ENCODE assay signal across 8 cellular contexts in genomic region chr17:30600830-30601494, GRCh38.
DNase-seq lines count a peak whose midpoint lies in the region; ATAC-seq and TF ChIP-seq lines count a peak whose summit lies in the region.

No MANE protein-coding gene starts in this region.

- H3K9me3 ChIP-seq in vagina = no peaks in the 10 kb centered on the region

- H3K9me3 Mint-ChIP-seq in CD14-positive monocyte (no peaks in the 10 kb centered on the region), natural killer cell (no peaks in the 10 kb centered on the region)

- H3K27me3 Mint-ChIP-seq in CD14-positive monocyte (ENCODE audit: low read depth in 3 of 3) (no peaks in the 10 kb centered on the region), natural killer cell (ENCODE audit: low read depth in 2 of 2) (no peaks in the 10 kb centered on the region)

- H3K36me3 Mint-ChIP-seq in CD14-positive monocyte = no peaks in the 10 kb centered on the region
- no peaks in the 10 kb centered on the region for H3K36me3 Mint-ChIP-seq in natural killer cell

- no peak for DNase-seq in CD14-positive monocyte (ENCODE audit: low spot score)
- DNase-seq in LHCN-M2 (ENCODE audit: low read depth) = peak; percentile 11
- peak; percentile 8 for DNase-seq in activated T-cell treated with anti-CD3 and anti-CD28 coated beads for 4 hours
- peak; percentile 18 for DNase-seq in fibroblast of mammary gland (ENCODE audit: low read depth)
- no peak for DNase-seq in natural killer cell
- no peak for DNase-seq in vagina (ENCODE audit: extremely low spot score in 2 of 2)

- TF ChIP-seq CTCF in CD14-positive monocyte (IDR thresholded peaks at IDR 0.05) (no peak), fibroblast of mammary gland (conservative IDR thresholded peaks at IDR 0.05; ENCODE audit: control insufficient read depth, insufficient read depth, low read depth, low read length) (no peak), natural killer cell (IDR thresholded peaks at IDR 0.05) (no peak), vagina (IDR thresholded peaks at IDR 0.05) (no peak)

- H3K27ac Mint-ChIP-seq in CD14-positive monocyte (peak overlapping the region; percentile 82 to 96 (median 94)), natural killer cell (peak overlapping the region; percentile 76 to 91)

- no peak for TF ChIP-seq POLR2A in vagina (IDR thresholded peaks at IDR 0.05)

- H3K4me1 ChIP-seq in vagina = peaks cover 18% of the 10 kb centered on the region

- H3K36me3 ChIP-seq in vagina = no peaks in the 10 kb centered on the region

- intact Hi-C loops in CD14-positive monocyte (cut with micrococcal nuclease) (no loop called here), natural killer cell (cut with micrococcal nuclease) (loop anchor here (10.0 kb wide), 1 partner anchor 114 kb away; no protein-coding TSS in a partner anchor), vagina (cut with DNase I) (no loop called here)

- no peaks in the 10 kb centered on the region for H3K27me3 ChIP-seq in vagina

- H3K27ac ChIP-seq in vagina = peak overlapping the region; percentile 97

- H3K4me3 ChIP-seq in fibroblast of mammary gland (ENCODE audit: control insufficient read depth, low read depth, low read length) (peak overlapping the region; percentile 80), vagina (peak overlapping the region; percentile 84 to 89)

- ATAC-seq in GM21360 (IDR thresholded peaks at IDR 0.05; ENCODE audit: unreplicated experiment) = peak; percentile 14
- peak; percentile 8 to 26 (median 10) for ATAC-seq in natural killer cell
- ATAC-seq in GM18520 (IDR thresholded peaks at IDR 0.05; ENCODE audit: unreplicated experiment) = no peak

- H3K4me1 Mint-ChIP-seq in CD14-positive monocyte (peaks cover 30% of the 10 kb centered on the region), natural killer cell (peaks cover 30 to 34% of the 10 kb centered on the region in 2 donors)

- peak overlapping the region; percentile 98 for H3K4me3 Mint-ChIP-seq in CD14-positive monocyte
- peak overlapping the region; percentile 96 for H3K4me3 Mint-ChIP-seq in natural killer cell

Comparison
In these comparisons a context has a peak if more than half of its experiments do, and no peak if none do; other contexts are left out.
1. DNase-seq: peak in LHCN-M2 (single experiment), activated T-cell treated with anti-CD3 and anti-CD28 coated beads for 4 hours (single experiment) and fibroblast of mammary gland (single experiment); none in CD14-positive monocyte (single experiment), natural killer cell (single experiment) and vagina (0 of 2).